In genomic region chr18:8520266-8520665, GRCh38 we compare ENCODE assay signal across 23 cellular contexts.
"Had no signal": no experiment of that assay in that cellular context is flagged by ENCODE, and none has a peak within 500 bp of the region (broad histone marks: within the 10 kb centered on the region; RNA-seq: fewer than 3 reads in every experiment).

No MANE protein-coding gene starts in this region.

- FAIRE-seq: endothelial cell of umbilical vein, frontal cortex, islet of Langerhans, kidney had no signal

- H3K27ac ChIP-seq: colonic mucosa, dorsolateral prefrontal cortex, esophagus muscularis mucosa, foreskin keratinocyte, heart right ventricle, left lung, lower lobe of right lung had no signal

- H3K4me1 ChIP-seq: colonic mucosa, esophagus muscularis mucosa, heart right ventricle, left lung, lower lobe of right lung had no signal

- H3K9me3 ChIP-seq: colonic mucosa, lower lobe of right lung, mucosa of descending colon had no signal

- DNase-seq: colonic mucosa; cortex of kidney; dermis blood vessel endothelial cell; dorsolateral prefrontal cortex; effector CD4-positive, alpha-beta T cell; effector memory CD4-positive, alpha-beta T cell; foreskin keratinocyte; glutamatergic neuron; head of caudate nucleus; heart right ventricle; hippocampal formation; kidney; kidney glomerular epithelial cell; left lung; left ventricle myocardium superior; lower lobe of right lung; mesenchymal stem cell; mucosa of descending colon; naive B cell had no signal

- H3K36me3 ChIP-seq: colonic mucosa, esophagus muscularis mucosa, heart right ventricle, left lung, lower lobe of right lung had no signal

- H3K27me3 ChIP-seq: colonic mucosa, foreskin keratinocyte had no signal

- H3K4me3 ChIP-seq: colonic mucosa, dorsolateral prefrontal cortex, esophagus muscularis mucosa, heart right ventricle, left lung, lower lobe of right lung, mucosa of descending colon had no signal
